1 cellular context compared by ENCODE assay signal in the genomic region with DNA sequence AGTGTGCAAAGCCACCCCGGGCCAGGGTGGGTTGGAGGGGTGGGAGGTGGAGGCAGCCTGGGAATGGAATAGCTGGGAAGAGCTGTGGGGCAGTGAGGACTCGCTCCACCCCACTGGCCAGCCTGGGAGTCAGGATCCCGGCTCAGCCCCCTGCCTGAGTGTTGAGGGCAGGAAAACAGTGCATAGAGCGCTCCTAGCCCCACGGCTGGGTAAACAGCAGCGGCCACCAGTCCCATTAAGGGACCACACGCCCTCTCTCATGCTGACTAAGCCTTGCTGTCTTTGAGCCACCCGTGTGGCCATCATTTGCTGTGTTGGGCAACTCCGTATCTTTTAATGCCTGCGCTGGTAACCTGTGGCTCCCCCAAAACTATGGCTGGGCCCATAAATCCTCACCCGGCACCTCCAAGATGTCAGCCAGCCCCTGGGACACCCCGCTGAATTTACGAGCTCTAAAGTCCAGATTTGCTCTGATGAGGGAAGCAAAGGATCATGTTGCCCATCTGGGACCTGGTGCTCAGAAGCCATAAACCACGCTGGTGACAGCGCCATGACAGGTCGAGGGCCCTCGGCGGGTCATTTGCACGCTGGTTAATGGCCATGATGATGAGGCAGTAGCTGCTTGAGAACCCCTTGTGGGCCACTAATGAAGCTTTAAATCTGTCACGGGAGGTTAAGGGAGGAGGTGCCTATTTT.
TF ChIP-seq lines count a peak whose summit lies in the region.

No MANE protein-coding gene starts in this region.

TF ChIP-seq in GM23338, 12 proteins besides CTCF, POLR2A, EP300 and RAD21 (continued from another document):
- TF ChIP-seq, protein P1, sequence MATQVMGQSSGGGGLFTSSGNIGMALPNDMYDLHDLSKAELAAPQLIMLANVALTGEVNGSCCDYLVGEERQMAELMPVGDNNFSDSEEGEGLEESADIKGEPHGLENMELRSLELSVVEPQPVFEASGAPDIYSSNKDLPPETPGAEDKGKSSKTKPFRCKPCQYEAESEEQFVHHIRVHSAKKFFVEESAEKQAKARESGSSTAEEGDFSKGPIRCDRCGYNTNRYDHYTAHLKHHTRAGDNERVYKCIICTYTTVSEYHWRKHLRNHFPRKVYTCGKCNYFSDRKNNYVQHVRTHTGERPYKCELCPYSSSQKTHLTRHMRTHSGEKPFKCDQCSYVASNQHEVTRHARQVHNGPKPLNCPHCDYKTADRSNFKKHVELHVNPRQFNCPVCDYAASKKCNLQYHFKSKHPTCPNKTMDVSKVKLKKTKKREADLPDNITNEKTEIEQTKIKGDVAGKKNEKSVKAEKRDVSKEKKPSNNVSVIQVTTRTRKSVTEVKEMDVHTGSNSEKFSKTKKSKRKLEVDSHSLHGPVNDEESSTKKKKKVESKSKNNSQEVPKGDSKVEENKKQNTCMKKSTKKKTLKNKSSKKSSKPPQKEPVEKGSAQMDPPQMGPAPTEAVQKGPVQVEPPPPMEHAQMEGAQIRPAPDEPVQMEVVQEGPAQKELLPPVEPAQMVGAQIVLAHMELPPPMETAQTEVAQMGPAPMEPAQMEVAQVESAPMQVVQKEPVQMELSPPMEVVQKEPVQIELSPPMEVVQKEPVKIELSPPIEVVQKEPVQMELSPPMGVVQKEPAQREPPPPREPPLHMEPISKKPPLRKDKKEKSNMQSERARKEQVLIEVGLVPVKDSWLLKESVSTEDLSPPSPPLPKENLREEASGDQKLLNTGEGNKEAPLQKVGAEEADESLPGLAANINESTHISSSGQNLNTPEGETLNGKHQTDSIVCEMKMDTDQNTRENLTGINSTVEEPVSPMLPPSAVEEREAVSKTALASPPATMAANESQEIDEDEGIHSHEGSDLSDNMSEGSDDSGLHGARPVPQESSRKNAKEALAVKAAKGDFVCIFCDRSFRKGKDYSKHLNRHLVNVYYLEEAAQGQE (IDR thresholded peaks at IDR 0.05; ENCODE audit: unreplicated experiment): no peak
- no peak for TF ChIP-seq NANOG (IDR thresholded peaks at IDR 0.05; ENCODE audit: borderline replicate concordance)
- TF ChIP-seq ETS1 (IDR thresholded peaks at IDR 0.05): no peak
- TF ChIP-seq EZH2 (IDR thresholded peaks at IDR 0.05; ENCODE audit: low read depth, unreplicated experiment): no peak
- no peak for TF ChIP-seq STAT1 (IDR thresholded peaks at IDR 0.05; ENCODE audit: unreplicated experiment)
